15 cellular contexts compared by ENCODE assay signal in the genomic region with DNA sequence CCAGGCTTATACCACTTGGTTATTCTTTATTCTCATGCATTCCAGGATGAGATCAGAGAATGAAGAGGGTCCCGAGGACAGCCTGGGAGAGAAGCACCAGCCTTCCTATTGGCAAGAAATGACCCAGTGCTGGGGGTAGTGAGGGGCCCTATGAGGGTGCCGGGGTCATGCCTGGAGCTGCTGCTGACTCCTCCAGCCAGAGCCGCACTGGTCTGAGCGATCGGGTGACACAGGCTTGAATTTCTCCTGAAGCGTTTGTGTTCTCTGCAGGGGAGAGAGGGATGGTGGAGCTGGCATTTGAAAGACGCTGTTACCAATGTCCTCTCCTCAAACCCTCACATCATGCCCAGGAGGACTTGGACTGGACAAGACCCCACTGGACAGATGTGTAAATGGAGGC. TPM values are rescaled to one million over a fixed set of nuclear protein-coding genes. Genes with fewer than 3 reads are reported as not detected.
"Had no signal": no experiment of that assay in that cellular context is flagged by ENCODE, and none has a peak within 500 bp of the region (broad histone marks: within the 10 kb centered on the region; RNA-seq: fewer than 3 reads in every experiment).

No MANE protein-coding gene starts in this region.

- H3K27ac ChIP-seq: colonic mucosa, esophagus muscularis mucosa, hepatocyte, left lung, tibial artery had no signal

- H3K4me1 ChIP-seq: colonic mucosa, esophagus muscularis mucosa, tibial artery had no signal

- H3K36me3 ChIP-seq: colonic mucosa, left lung, tibial artery had no signal

- H3K9me3 Mint-ChIP-seq: naive thymus-derived CD8-positive, alpha-beta T cell had no signal

- H3K27me3 Mint-ChIP-seq: naive thymus-derived CD8-positive, alpha-beta T cell had no signal

- H3K79me2 ChIP-seq: hepatocyte had no signal

- ATAC-seq: left lung; mucosa of descending colon; naive thymus-derived CD8-positive, alpha-beta T cell had no signal

- H3K4me3 ChIP-seq: colonic mucosa, esophagus muscularis mucosa, hepatocyte, left lung, mucosa of descending colon, tibial artery had no signal

- H3K4me2 ChIP-seq: hepatocyte had no signal

- H2AFZ ChIP-seq: hepatocyte had no signal

- DNase-seq: activated CD8-positive, alpha-beta memory T cell treated with anti-CD3 and anti-CD28 coated beads for 24 hours; activated gamma-delta T cell treated with Interleukin-2 at 50 U/mL for 16 hours; colonic mucosa; islet precursor cell; mammary epithelial cell; mucosa of descending colon; naive thymus-derived CD8-positive, alpha-beta T cell; posterior cingulate gyrus; stimulated activated CD4-positive, alpha-beta T cell treated with anti-CD3 and anti-CD28 coated beads, Interleukin-2, amount 100 ng/mL, for 48 hours; stimulated activated naive CD4-positive, alpha-beta T cell; T1000; tibial artery had no signal

- H3K9me3 ChIP-seq: colonic mucosa, esophagus muscularis mucosa, left lung, mucosa of descending colon, tibial artery had no signal

- H3K27me3 ChIP-seq: colonic mucosa, esophagus muscularis mucosa, hepatocyte, left lung had no signal

RNA-seq across cellular contexts. Expression of a gene that starts 18.1 kb away (rescaled TPM):
- total RNA-seq: colonic mucosa, mammary epithelial cell had no signal
